9 cellular contexts compared by ENCODE assay signal in the genomic region with DNA sequence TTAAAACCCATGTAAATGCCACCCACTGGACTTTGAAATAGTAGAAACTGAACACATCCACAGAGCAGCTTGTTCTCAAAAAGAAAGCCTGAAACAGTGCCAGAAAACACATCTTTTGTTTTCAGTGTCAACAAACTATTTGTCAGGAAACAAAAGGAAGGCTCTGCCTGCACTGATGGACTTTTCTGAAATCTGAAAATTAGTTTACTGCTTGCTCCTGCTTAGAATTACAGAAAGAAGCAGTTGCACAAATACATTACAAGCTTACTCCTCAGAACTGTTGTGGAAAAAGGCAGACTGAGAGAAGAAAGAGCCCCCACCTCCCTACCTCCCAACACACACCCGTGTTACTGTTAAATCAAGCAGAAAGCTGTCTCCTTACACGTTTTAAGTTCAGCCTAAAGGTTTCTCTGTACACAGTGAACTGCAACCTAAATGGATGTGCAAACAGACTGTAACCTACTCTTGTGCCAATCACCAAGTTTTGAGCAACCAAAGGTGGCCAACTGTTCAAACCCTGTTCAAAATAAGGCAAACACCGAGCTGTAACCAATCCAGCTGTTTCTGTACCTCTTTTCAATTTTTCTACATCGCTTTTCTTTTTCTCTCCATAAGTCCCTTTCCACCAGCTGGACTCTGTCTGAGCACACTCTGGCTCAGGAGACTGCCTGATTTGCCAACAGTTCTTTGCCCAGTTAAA. TPM values are rescaled to one million over a fixed set of nuclear protein-coding genes. Genes with fewer than 3 reads are reported as not detected.
A peak's percentile ranks its signal among the peaks of the same experiment; 100 is the strongest.
DNase-seq lines count a peak whose midpoint lies in the region; ATAC-seq and TF ChIP-seq lines count a peak whose summit lies in the region.
"Had no signal": no experiment of that assay in that cellular context is flagged by ENCODE, and none has a peak within 500 bp of the region (broad histone marks: within the 10 kb centered on the region; RNA-seq: fewer than 3 reads in every experiment).

No MANE protein-coding gene starts in this region.

- no peaks in the 10 kb centered on the region for H3K9me3 ChIP-seq in ovary

- 3 to 7% (median 4%) methylated on average over 4 of the region's 4 CpGs for WGBS in ovary, 3 donors

- ATAC-seq in HG02759 (IDR thresholded peaks at IDR 0.05; ENCODE audit: unreplicated experiment) (peak; percentile 30), HG03378 (IDR thresholded peaks at IDR 0.05; ENCODE audit: unreplicated experiment) (no peak)
- no peak for ATAC-seq in activated CD4-positive, alpha-beta T cell treated with anti-CD3 and anti-CD28 coated beads for 36 hours

- H3K27me3 Mint-ChIP-seq in MCF 10A (ENCODE audit: insufficient read depth, unreplicated experiment) (no peaks in the 10 kb centered on the region), mesothelial cell of epicardium (ENCODE audit: low read depth) (no peaks in the 10 kb centered on the region)
- H3K27me3 Mint-ChIP-seq in activated CD4-positive, alpha-beta T cell treated with anti-CD3 and anti-CD28 coated beads for 36 hours: peaks cover 42% of the 10 kb centered on the region

- TF ChIP-seq CTCF in MCF 10A (IDR thresholded peaks at IDR 0.05; ENCODE audit: unreplicated experiment): no peak
- no peak for TF ChIP-seq CTCF in mesothelial cell of epicardium (IDR thresholded peaks at IDR 0.05; ENCODE audit: unreplicated experiment)
- no peak for TF ChIP-seq CTCF in ovary (IDR thresholded peaks at IDR 0.05)

- peak; percentile 23 for DNase-seq in DMS53 treated with DMSO at 0.1 percent for 48 hours (lab: John Stamatoyannopoulos, UW; ENCODE audit: unreplicated experiment)
- peak; percentile 14 for DNase-seq in MCF 10A (ENCODE audit: unreplicated experiment)
- DNase-seq in mesothelial cell of epicardium (ENCODE audit: low spot score in 2 of 2, unreplicated experiment in 2 of 2): no peak
- no peak for DNase-seq in activated gamma-delta T cell (lab: John Stamatoyannopoulos, UW)
- DNase-seq in ovary: no peak
- DNase-seq in activated CD4-positive, alpha-beta T cell treated with anti-CD3 and anti-CD28 coated beads for 36 hours: no peak
- DNase-seq: activated naive CD4-positive, alpha-beta T cell treated with Interleukin-2 at 50 U/mL for 16 hours had no signal

- CTCF ChIA-PET in MCF 10A (lab: Yijun Ruan, JAX): interaction anchor here (0.6 to 4.4 kb wide), 7 partner anchors 9 to 94 kb away, joined by 3 to 23 read pairs (median 4); a partner anchor contains a TSS
- CTCF ChIA-PET in activated CD4-positive, alpha-beta T cell treated with anti-CD3 and anti-CD28 coated beads for 36 hours (lab: Charles Lee): interaction anchor here (0.9 kb wide), 1 partner anchor 21 kb away, joined by 3 read pairs; no protein-coding TSS in a partner anchor

- intact Hi-C loops in MCF 10A (cut with micrococcal nuclease) (no loop called here), ovary (cut with DNase I) (no loop called here)
- intact Hi-C loops in activated CD4-positive, alpha-beta T cell treated with anti-CD3 and anti-CD28 coated beads for 36 hours (cut with DNase I, micrococcal nuclease): no loop called here

- BruUV-seq in MCF 10A (replicated peaks; lab: Mats Ljungman, UMichigan): no TSS peak

- H3K4me1 Mint-ChIP-seq in MCF 10A (ENCODE audit: insufficient read depth, unreplicated experiment) (peaks cover 35% of the 10 kb centered on the region), mesothelial cell of epicardium (peaks cover 42% of the 10 kb centered on the region)
- peaks cover 3% of the 10 kb centered on the region for H3K4me1 Mint-ChIP-seq in activated CD4-positive, alpha-beta T cell treated with anti-CD3 and anti-CD28 coated beads for 36 hours

- H3K4me3 Mint-ChIP-seq in MCF 10A (ENCODE audit: unreplicated experiment) (no peak overlapping the region), mesothelial cell of epicardium (no peak overlapping the region)
- H3K4me3 Mint-ChIP-seq in activated CD4-positive, alpha-beta T cell treated with anti-CD3 and anti-CD28 coated beads for 36 hours: no peak overlapping the region

- no peak for TF ChIP-seq POLR2A in ovary (IDR thresholded peaks at IDR 0.05)

- H3K36me3 ChIP-seq in ovary: no peaks in the 10 kb centered on the region

- H3K36me3 Mint-ChIP-seq in MCF 10A (ENCODE audit: insufficient read depth, unreplicated experiment) (no peaks in the 10 kb centered on the region), mesothelial cell of epicardium (no peaks in the 10 kb centered on the region)
- no peaks in the 10 kb centered on the region for H3K36me3 Mint-ChIP-seq in activated CD4-positive, alpha-beta T cell treated with anti-CD3 and anti-CD28 coated beads for 36 hours (ENCODE audit: low read depth)

- no peak for TF ChIP-seq EP300 in ovary (IDR thresholded peaks at IDR 0.05)

- H3K4me3 ChIP-seq in ovary: no peak overlapping the region

- H3K27ac ChIP-seq in ovary: peak overlapping the region in 1 of 2 donors; percentile 12

- H3K4me1 ChIP-seq in ovary (ENCODE audit: insufficient read depth): peaks cover 3% of the 10 kb centered on the region

- POLR2A ChIA-PET in MCF 10A (lab: Yijun Ruan, JAX): interaction anchor here (0.6 to 3.4 kb wide), 7 partner anchors 9 to 661 kb away, joined by 3 to 21 read pairs (median 5); a partner anchor contains a TSS
- POLR2A ChIA-PET in activated CD4-positive, alpha-beta T cell treated with anti-CD3 and anti-CD28 coated beads for 36 hours (lab: Charles Lee): no interaction called here

- H3K9me3 Mint-ChIP-seq in MCF 10A (ENCODE audit: unreplicated experiment) (no peaks in the 10 kb centered on the region), mesothelial cell of epicardium (peaks cover 3% of the 10 kb centered on the region)
- H3K9me3 Mint-ChIP-seq in activated CD4-positive, alpha-beta T cell treated with anti-CD3 and anti-CD28 coated beads for 36 hours (ENCODE audit: low read depth): no peaks in the 10 kb centered on the region

- H3K27me3 ChIP-seq in ovary: no peaks in the 10 kb centered on the region

- H3K27ac Mint-ChIP-seq in MCF 10A (ENCODE audit: low read depth, unreplicated experiment) (peak overlapping the region; percentile 36), mesothelial cell of epicardium (peak overlapping the region; percentile 68)
- no peak overlapping the region for H3K27ac Mint-ChIP-seq in activated CD4-positive, alpha-beta T cell treated with anti-CD3 and anti-CD28 coated beads for 36 hours

RNA-seq across cellular contexts. Expression of a gene that starts 43.7 kb away (rescaled TPM):
- 0.82 and 0.98 TPM in 2 replicates for total RNA-seq in MCF 10A (2022)
- 4.9 to 5.2 TPM (median 5.1 TPM) in 3 replicates for total RNA-seq in mesothelial cell of epicardium
- 1 to 10 TPM in 4 of 7 donors, under 1 TPM in 3; 0.38 to 3.2 (median 1.1) TPM for total RNA-seq in ovary
- 1 to 10 TPM in 1 of 2 donors, under 1 TPM in 1; 0.75 to 3.5 TPM for polyA plus RNA-seq in ovary
- total RNA-seq in activated CD4-positive, alpha-beta T cell treated with anti-CD3 and anti-CD28 coated beads for 36 hours: under 1 TPM; 0.02 to 0.05 TPM

Comparison
In these comparisons a context has a peak if more than half of its experiments do, and no peak if none do; other contexts are left out.
1. DNase-seq: peak in DMS53 treated with DMSO at 0.1 percent for 48 hours (single experiment) and MCF 10A (single experiment); none in mesothelial cell of epicardium (0 of 2), activated gamma-delta T cell (single experiment), ovary (0 of 5) and activated CD4-positive, alpha-beta T cell treated with anti-CD3 and anti-CD28 coated beads for 36 hours (single experiment).